ENCODE assay signal across 12 cellular contexts in genomic region chrX:85379174-85379907, GRCh38. TPM values are rescaled to one million over a fixed set of nuclear protein-coding genes. Genes with fewer than 3 reads are reported as not detected.
DNase-seq lines count a peak whose midpoint lies in the region; ATAC-seq, FAIRE-seq and TF ChIP-seq lines count a peak whose summit lies in the region.
"Had no signal": no experiment of that assay in that cellular context is flagged by ENCODE, and none has a peak within 500 bp of the region (broad histone marks: within the 10 kb centered on the region; RNA-seq: fewer than 3 reads in every experiment).

POF1B (minus strand) TSS chrX:85379665; CDS start chrX:85379454, 211 bp downstream.

- H3K4me1 Mint-ChIP-seq in natural killer cell treated with Interleukin-12 subunit alpha and Interleukin-12 subunit beta and Interleukin-15 and Interleukin-18, amount 100 ng/mL, for 72 hours (ENCODE audit: low read depth in 2 of 2) = no peaks in the 10 kb centered on the region

- DNase-seq in NCI-H2196 (lab: John Stamatoyannopoulos, UW; ENCODE audit: unreplicated experiment) (peak; percentile 16), NCI-H2196 treated with DMSO at 0.1 percent for 48 hours (lab: John Stamatoyannopoulos, UW; ENCODE audit: unreplicated experiment) (no peak), NCI-H146 treated with DMSO at 0.1 percent for 48 hours (lab: John Stamatoyannopoulos, UW; ENCODE audit: unreplicated experiment) (peak; percentile 38), bronchial epithelial cell (ENCODE audit: low read depth) (peak; percentile 52), smooth muscle cell (lab: John Stamatoyannopoulos, UW; ENCODE audit: unreplicated experiment) (no peak), HK-2 (ENCODE audit: unreplicated experiment) (no peak)
- no peak for DNase-seq in natural killer cell treated with Interleukin-12 subunit alpha and Interleukin-12 subunit beta and Interleukin-15 and Interleukin-18, amount 100 ng/mL, for 72 hours (ENCODE audit: low spot score)
- DNase-seq: GOT3, nucleus accumbens had no signal

- FAIRE-seq in bronchial epithelial cell (lab: Jason Lieb, UNC) = no peak
- FAIRE-seq: A204.1 had no signal

- ATAC-seq in natural killer cell treated with Interleukin-12 subunit alpha and Interleukin-12 subunit beta and Interleukin-15 and Interleukin-18, amount 100 ng/mL, for 72 hours = no peak
- no peak for ATAC-seq in GM21423 (IDR thresholded peaks at IDR 0.05; ENCODE audit: unreplicated experiment)

- no peaks in the 10 kb centered on the region for H4K20me1 ChIP-seq in smooth muscle cell (ENCODE audit: low read depth)

- no peaks in the 10 kb centered on the region for H3K4me1 ChIP-seq in smooth muscle cell (ENCODE audit: low read depth)

- H2AFZ ChIP-seq in smooth muscle cell (ENCODE audit: low read depth) = no peak within 1 kb of the TSS

- WGBS in smooth muscle cell (ENCODE audit: low lambda C conversion rate) = 74% methylated on average over 12 of the region's 12 CpGs

- H3K4me3 Mint-ChIP-seq in natural killer cell treated with Interleukin-12 subunit alpha and Interleukin-12 subunit beta and Interleukin-15 and Interleukin-18, amount 100 ng/mL, for 72 hours = no peak within 1 kb of the TSS

- H3K9me3 Mint-ChIP-seq in natural killer cell treated with Interleukin-12 subunit alpha and Interleukin-12 subunit beta and Interleukin-15 and Interleukin-18, amount 100 ng/mL, for 72 hours = no peaks in the 10 kb centered on the region

- H3K27ac ChIP-seq in smooth muscle cell (ENCODE audit: low read depth) = no peak within 1 kb of the TSS
- H3K27ac ChIP-seq: SK-N-MC had no signal

- H3K4me2 ChIP-seq in smooth muscle cell = no peak within 1 kb of the TSS

- TF ChIP-seq CTCF in bronchial epithelial cell (IDR thresholded peaks at IDR 0.05; ENCODE audit: insufficient read depth, low read length, severe bottlenecking) (no peak), smooth muscle cell (IDR thresholded peaks at IDR 0.05; ENCODE audit: borderline replicate concordance, insufficient read depth, poor library complexity, severe bottlenecking) (no peak)

- H3K36me3 ChIP-seq in bronchial epithelial cell (ENCODE audit: control insufficient read depth, insufficient read depth, low read length) (no peaks in the 10 kb centered on the region), smooth muscle cell (ENCODE audit: low read depth) (no peaks in the 10 kb centered on the region)

- H3K36me3 Mint-ChIP-seq in natural killer cell treated with Interleukin-12 subunit alpha and Interleukin-12 subunit beta and Interleukin-15 and Interleukin-18, amount 100 ng/mL, for 72 hours = no peaks in the 10 kb centered on the region

- no peaks in the 10 kb centered on the region for H3F3A ChIP-seq in smooth muscle cell (ENCODE audit: low read depth)

- H3K9me3 ChIP-seq in smooth muscle cell (replicated peaks; ENCODE audit: low read depth) = no peaks in the 10 kb centered on the region

- H3K4me3 ChIP-seq in bronchial epithelial cell (ENCODE audit: low read depth, low read length) (peak within 1 kb of the TSS; percentile 19), smooth muscle cell (peak within 1 kb of the TSS; percentile 40)
- H3K4me3 ChIP-seq: SK-N-MC had no signal

- H3K27me3 Mint-ChIP-seq in natural killer cell treated with Interleukin-12 subunit alpha and Interleukin-12 subunit beta and Interleukin-15 and Interleukin-18, amount 100 ng/mL, for 72 hours = no peaks in the 10 kb centered on the region

- no peak within 1 kb of the TSS for H3K27ac Mint-ChIP-seq in natural killer cell treated with Interleukin-12 subunit alpha and Interleukin-12 subunit beta and Interleukin-15 and Interleukin-18, amount 100 ng/mL, for 72 hours

- no peaks in the 10 kb centered on the region for H3K27me3 ChIP-seq in bronchial epithelial cell (ENCODE audit: control insufficient read depth, insufficient read depth, low read length)
- no peaks in the 10 kb centered on the region for H3K27me3 ChIP-seq in smooth muscle cell (ENCODE audit: low read depth)

- no peak within 1 kb of the TSS for H3K9ac ChIP-seq in smooth muscle cell (ENCODE audit: low read depth)

- H3K79me2 ChIP-seq in smooth muscle cell (ENCODE audit: low read depth) = no peaks in the 10 kb centered on the region

RNA-seq across cellular contexts. Expression of gene POF1B, which starts in this region (rescaled TPM):
- total RNA-seq in bronchial epithelial cell (3.2 and 7.7 TPM in 2 replicates), smooth muscle cell (4.8 and 8.3 TPM in 2 replicates)
- polyA plus RNA-seq in smooth muscle cell = 0.53 and 1.6 TPM in 2 replicates
- total RNA-seq in natural killer cell treated with Interleukin-12 subunit alpha and Interleukin-12 subunit beta and Interleukin-15 and Interleukin-18, amount 100 ng/mL, for 72 hours = not detected

Comparison
In these comparisons a context has a peak if more than half of its experiments do, and no peak if none do; other contexts are left out.
1. DNase-seq: peak in NCI-H2196 (single experiment), NCI-H146 treated with DMSO at 0.1 percent for 48 hours (single experiment) and bronchial epithelial cell (single experiment); none in NCI-H2196 treated with DMSO at 0.1 percent for 48 hours (single experiment), smooth muscle cell (single experiment), HK-2 (single experiment) and natural killer cell treated with Interleukin-12 subunit alpha and Interleukin-12 subunit beta and Interleukin-15 and Interleukin-18, amount 100 ng/mL, for 72 hours (single experiment).